Comparison of ENCODE assay signal across 1 cellular context in the genomic region with DNA sequence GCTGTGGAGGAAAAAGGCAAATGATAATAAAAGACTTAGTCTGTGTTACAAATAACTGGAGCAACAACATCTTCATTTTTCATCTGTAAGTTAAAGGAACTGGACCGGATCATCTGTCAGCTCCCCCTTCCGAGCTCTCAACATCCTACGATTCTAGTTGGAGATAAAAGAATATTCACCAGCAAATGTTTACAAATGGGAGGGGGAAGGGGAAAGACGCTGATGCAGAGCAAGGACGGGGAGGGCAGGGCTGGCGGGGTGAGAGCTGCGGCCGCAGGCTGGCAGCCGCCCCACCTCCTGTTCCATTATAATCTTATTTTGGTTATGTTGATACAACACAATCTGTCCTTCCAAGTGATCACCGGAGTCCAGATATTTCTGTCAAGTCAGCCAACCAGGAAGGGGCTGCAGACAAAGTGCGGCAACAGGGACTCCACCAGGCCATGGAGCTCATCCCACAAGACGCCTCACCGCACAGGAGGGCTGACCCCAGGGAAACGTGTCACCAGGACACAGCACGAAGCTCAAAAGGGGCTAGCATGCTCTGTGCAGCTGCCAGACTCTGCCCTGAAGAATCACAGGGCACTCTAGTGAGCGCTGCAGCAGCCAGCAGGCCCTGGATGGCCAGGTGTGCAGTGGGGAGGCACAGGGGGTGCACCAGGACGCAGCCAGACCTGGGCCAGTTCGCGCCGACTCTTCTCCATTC.
TF ChIP-seq lines count a peak whose summit lies in the region.

No MANE protein-coding gene starts in this region.

TF ChIP-seq in H1, 55 proteins besides CTCF, POLR2A, EP300 and RAD21:
- TF ChIP-seq, protein P1, sequence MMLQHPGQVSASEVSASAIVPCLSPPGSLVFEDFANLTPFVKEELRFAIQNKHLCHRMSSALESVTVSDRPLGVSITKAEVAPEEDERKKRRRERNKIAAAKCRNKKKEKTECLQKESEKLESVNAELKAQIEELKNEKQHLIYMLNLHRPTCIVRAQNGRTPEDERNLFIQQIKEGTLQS (IDR thresholded peaks at IDR 0.05; ENCODE audit: insufficient read depth, low read depth, low read length), result no peak
- TF ChIP-seq BCL11A (IDR thresholded peaks at IDR 0.05; ENCODE audit: low read depth in 2 of 2, low read length in 2 of 2) (no peak), EZH2 (IDR thresholded peaks at IDR 0.05; ENCODE audit: low read depth, low read length, severe bottlenecking) (no peak), TBP (IDR thresholded peaks at IDR 0.05; ENCODE audit: low read depth, low read length) (no peak), RNF2 (IDR thresholded peaks at IDR 0.05; ENCODE audit: borderline replicate concordance, low read depth, low read length, missing control alignments, poor library complexity, severe bottlenecking) (no peak), SIN3A (conservative IDR thresholded peaks at IDR 0.05 in 1 of 2, IDR thresholded peaks at IDR 0.05 in 1 of 2; ENCODE audit: low read depth in 1 of 2, low read length in 2 of 2) (no peak), SAP30 (IDR thresholded peaks at IDR 0.05; ENCODE audit: insufficient read depth, insufficient replicate concordance, low read length) (no peak), RBBP5 (IDR thresholded peaks at IDR 0.05; ENCODE audit: borderline replicate concordance, low read depth, low read length) (no peak), SIRT6 (IDR thresholded peaks at IDR 0.05; ENCODE audit: low read length) (no peak), SP1 (IDR thresholded peaks at IDR 0.05; ENCODE audit: low read depth, low read length) (no peak), HDAC2 (IDR thresholded peaks at IDR 0.05; ENCODE audit: borderline replicate concordance in 1 of 2, low read depth in 2 of 2, low read length in 2 of 2) (no peak), MAFK (IDR thresholded peaks at IDR 0.05; ENCODE audit: low read depth, low read length) (no peak), ZNF274 (IDR thresholded peaks at IDR 0.05; ENCODE audit: borderline replicate concordance, extremely low read depth, low read length) (no peak)
- TF ChIP-seq, protein P2, sequence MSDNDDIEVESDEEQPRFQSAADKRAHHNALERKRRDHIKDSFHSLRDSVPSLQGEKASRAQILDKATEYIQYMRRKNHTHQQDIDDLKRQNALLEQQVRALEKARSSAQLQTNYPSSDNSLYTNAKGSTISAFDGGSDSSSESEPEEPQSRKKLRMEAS (IDR thresholded peaks at IDR 0.05), result no peak
